In genomic region chr10:21885940-21886339, GRCh38 we compare ENCODE assay signal across 27 cellular contexts.
"Had no signal": no experiment of that assay in that cellular context is flagged by ENCODE, and none has a peak within 500 bp of the region (broad histone marks: within the 10 kb centered on the region; RNA-seq: fewer than 3 reads in every experiment).

No MANE protein-coding gene starts in this region.

- H3K9me3 ChIP-seq: prostate gland, thyroid gland, vagina had no signal

- H3K27me3 Mint-ChIP-seq: naive thymus-derived CD4-positive, alpha-beta T cell had no signal

- H3K36me3 ChIP-seq: neural progenitor cell had no signal

- H3K27ac Mint-ChIP-seq: nephron; neural progenitor cell; stimulated activated effector memory CD8-positive, alpha-beta T cell treated with anti-CD3 and anti-CD28 coated beads, Interleukin-12 subunit alpha, Interleukin-12 subunit beta, amount 100 ng/mL, for 72 hours had no signal

- H3K9ac ChIP-seq: neural progenitor cell had no signal

- H3K27ac ChIP-seq: esophagus muscularis mucosa, foreskin keratinocyte, gastroesophageal sphincter, heart left ventricle, hepatocyte, left lung, neural progenitor cell, prostate gland, right atrium auricular region, stomach, thyroid gland, vagina had no signal

- H3K27me3 ChIP-seq: esophagus muscularis mucosa, foreskin keratinocyte, gastroesophageal sphincter, heart left ventricle, hepatocyte, left lung, neural progenitor cell, right atrium auricular region, stomach, thyroid gland, vagina had no signal

- ATAC-seq: foreskin keratinocyte; gastroesophageal sphincter; heart left ventricle; left cardiac atrium; left lung; naive thymus-derived CD4-positive, alpha-beta T cell; sciatic nerve; stimulated activated effector memory CD8-positive, alpha-beta T cell treated with anti-CD3 and anti-CD28 coated beads, Interleukin-12 subunit alpha, Interleukin-12 subunit beta, amount 100 ng/mL, for 72 hours had no signal

- H3K4me1 Mint-ChIP-seq: nephron, neural progenitor cell had no signal

- H3K79me2 ChIP-seq: hepatocyte had no signal

- H3K4me3 ChIP-seq: esophagus muscularis mucosa, gastroesophageal sphincter, heart left ventricle, hepatocyte, left lung, neural progenitor cell, prostate gland, right atrium auricular region, smooth muscle cell, stomach, thyroid gland, vagina had no signal

- H3K4me2 ChIP-seq: hepatocyte, neural progenitor cell, smooth muscle cell had no signal

- DNase-seq: dermis blood vessel endothelial cell; effector memory CD4-positive, alpha-beta T cell; foreskin keratinocyte; heart left ventricle; left cardiac atrium; left lung; mesenchymal stem cell; midbrain; naive thymus-derived CD4-positive, alpha-beta T cell; stimulated activated CD4-positive, alpha-beta T cell treated with anti-CD3 and anti-CD28 coated beads, Interleukin-12 subunit alpha, Interleukin-12 subunit beta, amount 100 ng/mL, for 4 hours; stimulated activated CD4-positive, alpha-beta T cell treated with anti-CD3 and anti-CD28 coated beads, Interleukin-1b, Interleukin-23, amount 100 ng/mL, for 48 hours; stimulated activated CD4-positive, alpha-beta T cell treated with anti-CD3 and anti-CD28 coated beads, Interleukin-4, amount 100 ng/mL, for 1 hour; stimulated activated naive CD4-positive, alpha-beta T cell treated with Interleukin-2 at 50 U/mL for 16 hours; stomach; thyroid gland; trophoblast cell had no signal

- H3K4me1 ChIP-seq: esophagus muscularis mucosa, foreskin keratinocyte, gastroesophageal sphincter, heart left ventricle, left lung, prostate gland, right atrium auricular region, stomach, thyroid gland, vagina had no signal

- H3K4me3 Mint-ChIP-seq: naive thymus-derived CD4-positive, alpha-beta T cell; nephron; neural progenitor cell; stimulated activated effector memory CD8-positive, alpha-beta T cell treated with anti-CD3 and anti-CD28 coated beads, Interleukin-12 subunit alpha, Interleukin-12 subunit beta, amount 100 ng/mL, for 72 hours had no signal

- H2AFZ ChIP-seq: hepatocyte, neural progenitor cell had no signal
